In genomic region chr5:81080809-81081460, GRCh38 we compare ENCODE assay signal across 18 cellular contexts.
"Had no signal": no experiment of that assay in that cellular context is flagged by ENCODE, and none has a peak within 500 bp of the region (broad histone marks: within the 10 kb centered on the region; RNA-seq: fewer than 3 reads in every experiment).

No MANE protein-coding gene starts in this region.

- H3K4me1 Mint-ChIP-seq: activated T-helper 17 cell treated with anti-CD3 and anti-CD28 coated beads, Interleukin-2, amount 50 U/mL, for 72 hours; nephron had no signal

- ATAC-seq: activated CD8-positive, alpha-beta T cell treated with anti-CD3 and anti-CD28 coated beads for 36 hours; activated T-helper 17 cell treated with anti-CD3 and anti-CD28 coated beads, Interleukin-2, amount 50 U/mL, for 72 hours; body of pancreas; esophagus mucosa had no signal

- H3K9me3 Mint-ChIP-seq: nephron had no signal

- H3K4me3 ChIP-seq: body of pancreas, coronary artery, transverse colon had no signal

- FAIRE-seq: islet of Langerhans had no signal

- H3K27ac ChIP-seq: body of pancreas, coronary artery, transverse colon had no signal

- H3K27ac Mint-ChIP-seq: activated CD8-positive, alpha-beta T cell treated with anti-CD3 and anti-CD28 coated beads for 36 hours; activated naive CD8-positive, alpha-beta T cell treated with anti-CD3 and anti-CD28 coated beads, Interleukin-2, amount 10 ng/mL, durations not matched to agents 7 days and 5 days; activated T-helper 17 cell treated with anti-CD3 and anti-CD28 coated beads, Interleukin-2, amount 50 U/mL, for 72 hours; nephron had no signal

- DNase-seq: activated CD4-positive, alpha-beta T cell treated with anti-CD3 and anti-CD28 coated beads for 48 hours; activated CD4-positive, CD25-positive, alpha-beta regulatory T cell; activated CD8-positive, alpha-beta T cell treated with anti-CD3 and anti-CD28 coated beads for 36 hours; activated naive CD4-positive, alpha-beta T cell treated with Interleukin-2 at 50 U/mL for 16 hours; activated naive CD8-positive, alpha-beta T cell treated with anti-CD3 and anti-CD28 coated beads, Interleukin-2, amount 10 ng/mL, durations not matched to agents 7 days and 5 days; activated T-cell treated with anti-CD3 and anti-CD28 coated beads, Interleukin-2, amount 50 U/mL, for 1 hour; body of pancreas; central memory CD4-positive, alpha-beta T cell; stimulated activated CD8-positive, alpha-beta memory T cell treated with anti-CD3 and anti-CD28 coated beads, Interleukin-4, amount 100 ng/mL, for 48 hours; stimulated activated naive CD4-positive, alpha-beta T cell; T-helper 1 cell; T-helper 9 cell; transverse colon had no signal

- H3K27me3 ChIP-seq: body of pancreas, transverse colon had no signal

- H3K36me3 ChIP-seq: transverse colon had no signal

- H3K4me3 Mint-ChIP-seq: activated CD8-positive, alpha-beta T cell treated with anti-CD3 and anti-CD28 coated beads for 36 hours; activated naive CD8-positive, alpha-beta T cell treated with anti-CD3 and anti-CD28 coated beads, Interleukin-2, amount 10 ng/mL, durations not matched to agents 7 days and 5 days; activated T-helper 17 cell treated with anti-CD3 and anti-CD28 coated beads, Interleukin-2, amount 50 U/mL, for 72 hours; nephron had no signal

- H3K27me3 Mint-ChIP-seq: activated CD8-positive, alpha-beta T cell treated with anti-CD3 and anti-CD28 coated beads for 36 hours; activated naive CD8-positive, alpha-beta T cell treated with anti-CD3 and anti-CD28 coated beads, Interleukin-2, amount 10 ng/mL, durations not matched to agents 7 days and 5 days; activated T-helper 17 cell treated with anti-CD3 and anti-CD28 coated beads, Interleukin-2, amount 50 U/mL, for 72 hours had no signal
